8 cellular contexts compared by ENCODE assay signal in genomic region chr16:57736419-57737281, GRCh38. TPM values are rescaled to one million over a fixed set of nuclear protein-coding genes. Genes with fewer than 3 reads are reported as not detected.
DNase-seq lines count a peak whose midpoint lies in the region; ATAC-seq and TF ChIP-seq lines count a peak whose summit lies in the region.

No MANE protein-coding gene starts in this region.

- ATAC-seq in GM19467 (IDR thresholded peaks at IDR 0.05; ENCODE audit: unreplicated experiment), result no peak

- H3K27me3 Mint-ChIP-seq in brain (peaks cover 10% of the 10 kb centered on the region), immature natural killer cell (ENCODE audit: low read depth in 3 of 3) (peaks cover 8 to 10% (median 9%) of the 10 kb centered on the region in 3 donors)

- no peaks in the 10 kb centered on the region for H3K79me2 ChIP-seq in KMS-11 (ENCODE audit: insufficient read depth, low read depth)

- peak; percentile 61 for DNase-seq in DMS114 treated with DMSO at 0.1 percent for 48 hours (lab: John Stamatoyannopoulos, UW; ENCODE audit: unreplicated experiment)
- DNase-seq in T follicular helper cell (ENCODE audit: low read depth), result peak; percentile 34
- DNase-seq in immature natural killer cell, result peak; percentile 45 to 48 (median 48)
- no peak for DNase-seq in NCI-H1930 (lab: John Stamatoyannopoulos, UW)

- H3K9ac ChIP-seq in KMS-11 (peak overlapping the region; percentile 68; the same call in 1 of the 2 replicates), skeletal muscle satellite cell (ENCODE audit: low read depth, low read length) (peak overlapping the region; percentile 89)

- peak overlapping the region; percentile 55; the same call in 1 of the 2 replicates for H2AFZ ChIP-seq in KMS-11 (ENCODE audit: low read depth)

- peak overlapping the region; percentile 44 for H3K27ac ChIP-seq in KMS-11

- H3K27ac Mint-ChIP-seq in brain (peak overlapping the region; percentile 86 to 99 (median 93)), immature natural killer cell (peak overlapping the region; percentile 83 to 96 (median 94))

- peaks cover 5% of the 10 kb centered on the region for H3K36me3 Mint-ChIP-seq in brain
- peaks cover 0 to 3% (median 0%) of the 10 kb centered on the region in 3 donors for H3K36me3 Mint-ChIP-seq in immature natural killer cell

- H3K9me3 ChIP-seq in skeletal muscle satellite cell (replicated peaks; ENCODE audit: low read length), result no peaks in the 10 kb centered on the region

- no peaks in the 10 kb centered on the region for H4K20me1 ChIP-seq in KMS-11 (ENCODE audit: insufficient read depth)

- peak overlapping the region; percentile 94 to 99 (median 96) for H3K4me3 Mint-ChIP-seq in brain
- peak overlapping the region; percentile 91 to 98 (median 95) for H3K4me3 Mint-ChIP-seq in immature natural killer cell

- H3K4me3 ChIP-seq in KMS-11 (IDR thresholded peaks at IDR 0.05; ENCODE audit: insufficient read depth, low read depth, low read length) (no peak overlapping the region), skeletal muscle satellite cell (ENCODE audit: low read length) (peak overlapping the region; percentile 93)

- H3K4me2 ChIP-seq in KMS-11 (peak overlapping the region; percentile 69), skeletal muscle satellite cell (ENCODE audit: low read length) (peak overlapping the region; percentile 97)

- H3K4me1 ChIP-seq in KMS-11 (ENCODE audit: low read depth, poor library complexity, severe bottlenecking) (peaks cover 9% of the 10 kb centered on the region), skeletal muscle satellite cell (ENCODE audit: control insufficient read depth, insufficient read depth, low read length) (peaks cover 22% of the 10 kb centered on the region)

- peaks cover 0 to 8% (median 6%) of the 10 kb centered on the region in 5 experiments for H3K9me3 Mint-ChIP-seq in brain
- no peaks in the 10 kb centered on the region for H3K9me3 Mint-ChIP-seq in immature natural killer cell

- H3K36me3 ChIP-seq in KMS-11 (ENCODE audit: insufficient read depth) (no peaks in the 10 kb centered on the region), skeletal muscle satellite cell (ENCODE audit: insufficient read depth, low read length) (no peaks in the 10 kb centered on the region)

- TF ChIP-seq CTCF in KMS-11 (conservative IDR thresholded peaks at IDR 0.05; ENCODE audit: low read depth, low read length) (no peak), brain (conservative IDR thresholded peaks at IDR 0.05) (peak; percentile 40 to 57)

- H3K4me1 Mint-ChIP-seq in brain (peaks cover 36% of the 10 kb centered on the region), immature natural killer cell (peaks cover 35 to 42% of the 10 kb centered on the region in 2 donors)

- H3K27me3 ChIP-seq in KMS-11 (ENCODE audit: insufficient read depth, low read depth) (no peaks in the 10 kb centered on the region), skeletal muscle satellite cell (ENCODE audit: control insufficient read depth, insufficient read depth, low read length) (no peaks in the 10 kb centered on the region)

RNA-seq across cellular contexts. Expression of gene KATNB1, which starts 1.1 kb away (rescaled TPM):
- polyA plus RNA-seq in brain (ENCODE audit: insufficient read depth, low read depth, low replicate concordance), result 66.4 TPM
- polyA plus RNA-seq in immature natural killer cell, result 10 to 100 TPM; 21.6 to 43.9 (median 43.1) TPM
- 31.9 and 36.3 TPM in 2 replicates for total RNA-seq in skeletal muscle satellite cell (2012; rRNA removed)

RNA-seq across cellular contexts. Expression of gene DRC7, which starts 42.0 kb away (rescaled TPM):
- polyA plus RNA-seq in brain (ENCODE audit: insufficient read depth, low read depth, low replicate concordance), result 2.4 TPM
- not detected for polyA plus RNA-seq in immature natural killer cell
- total RNA-seq in skeletal muscle satellite cell (2012; rRNA removed), result 0.25 TPM in 1 of 2 replicates, not detected in the other

Comparison
In these comparisons a context has a peak if more than half of its experiments do, and no peak if none do; other contexts are left out.
1. DNase-seq: peak in DMS114 treated with DMSO at 0.1 percent for 48 hours (single experiment), T follicular helper cell (single experiment) and immature natural killer cell (3 of 3); none in NCI-H1930 (0 of 2).